ENCODE assay signal across 15 cellular contexts in genomic region chr15:31461911-31462480, GRCh38.
DNase-seq lines count a peak whose midpoint lies in the region; ATAC-seq and TF ChIP-seq lines count a peak whose summit lies in the region.
"Had no signal": no experiment of that assay in that cellular context is flagged by ENCODE, and none has a peak within 500 bp of the region (broad histone marks: within the 10 kb centered on the region; RNA-seq: fewer than 3 reads in every experiment).

No MANE protein-coding gene starts in this region.

- H2AFZ ChIP-seq in MM.1S (ENCODE audit: low read length): no peak overlapping the region
- no peak overlapping the region for H2AFZ ChIP-seq in fibroblast of lung (ENCODE audit: low read length)

- TF ChIP-seq CTCF in MM.1S (IDR thresholded peaks at IDR 0.05; ENCODE audit: low read length): peak; percentile 22
- peak; percentile 27 to 34 for TF ChIP-seq CTCF in fibroblast of lung (conservative IDR thresholded peaks at IDR 0.05 in 1 of 2, IDR thresholded peaks at IDR 0.05 in 1 of 2; ENCODE audit: low read depth in 1 of 2, low read length in 2 of 2)
- TF ChIP-seq CTCF in gastroesophageal sphincter (IDR thresholded peaks at IDR 0.05): no peak

- no peak overlapping the region for H3K9ac ChIP-seq in MM.1S (ENCODE audit: low read length)
- H3K9ac ChIP-seq in fibroblast of lung (ENCODE audit: insufficient read depth, low read length): no peak overlapping the region

- ATAC-seq in sciatic nerve (no peak), gastroesophageal sphincter (no peak), HG03460 (IDR thresholded peaks at IDR 0.05; ENCODE audit: unreplicated experiment) (no peak), GM18909 (IDR thresholded peaks at IDR 0.05; ENCODE audit: poor library complexity, unreplicated experiment) (no peak)
- ATAC-seq: naive thymus-derived CD8-positive, alpha-beta T cell; T-cell had no signal

- H3K9me3 ChIP-seq in MM.1S (replicated peaks; ENCODE audit: insufficient read depth, low read length) (no peaks in the 10 kb centered on the region), fibroblast of lung (ENCODE audit: control insufficient read depth, insufficient read depth, low read depth, low read length) (no peaks in the 10 kb centered on the region), gastroesophageal sphincter (no peaks in the 10 kb centered on the region)
- H3K9me3 ChIP-seq: transverse colon had no signal

- H3F3A ChIP-seq in MM.1S (ENCODE audit: insufficient read depth, low read length): peaks cover 16% of the 10 kb centered on the region

- H3K4me2 ChIP-seq in MM.1S (ENCODE audit: low read depth, low read length) (no peak overlapping the region), fibroblast of lung (ENCODE audit: extremely low read depth, insufficient read depth, low read length) (no peak overlapping the region)

- H3K27me3 ChIP-seq in MM.1S (replicated peaks; ENCODE audit: insufficient read depth, low read length) (no peaks in the 10 kb centered on the region), fibroblast of lung (ENCODE audit: control insufficient read depth, insufficient read depth, low read length) (peaks cover 6% of the 10 kb centered on the region), gastroesophageal sphincter (peaks cover 13% of the 10 kb centered on the region)
- H3K27me3 ChIP-seq: transverse colon had no signal

- H3K4me1 ChIP-seq in MM.1S (ENCODE audit: low read length) (peaks cover 15% of the 10 kb centered on the region), fibroblast of lung (ENCODE audit: control insufficient read depth, extremely low read depth, insufficient read depth, low read length) (peaks cover 7% of the 10 kb centered on the region), gastroesophageal sphincter (no peaks in the 10 kb centered on the region)

- no peak for TF ChIP-seq POLR2A in gastroesophageal sphincter (IDR thresholded peaks at IDR 0.05)

- no peaks in the 10 kb centered on the region for H3K9me2 ChIP-seq in MM.1S (replicated peaks; ENCODE audit: insufficient read depth, low read length)

- WGBS in gastroesophageal sphincter (ENCODE audit: low coverage in 1 of 2), 2 donors: 80 to 100% methylated on average over 1 to 4 of the region's 9 CpGs

- H3K79me2 ChIP-seq in MM.1S (ENCODE audit: low read length): no peaks in the 10 kb centered on the region
- no peaks in the 10 kb centered on the region for H3K79me2 ChIP-seq in fibroblast of lung (ENCODE audit: control insufficient read depth, insufficient read depth, low read length)

- H3K36me3 ChIP-seq in MM.1S (replicated peaks; ENCODE audit: insufficient read depth, low read length) (no peaks in the 10 kb centered on the region), fibroblast of lung (ENCODE audit: control insufficient read depth, insufficient read depth, low read length) (no peaks in the 10 kb centered on the region), gastroesophageal sphincter (no peaks in the 10 kb centered on the region)
- H3K36me3 ChIP-seq: transverse colon had no signal

- TF ChIP-seq EP300 in gastroesophageal sphincter (IDR thresholded peaks at IDR 0.05): no peak

- no peaks in the 10 kb centered on the region for H4K20me1 ChIP-seq in MM.1S (ENCODE audit: insufficient read depth, low read length)
- H4K20me1 ChIP-seq in fibroblast of lung (ENCODE audit: control insufficient read depth, extremely low read depth, insufficient read depth, low read length): no peaks in the 10 kb centered on the region

- DNase-seq in SKM-1 treated with dmso at 0.1 percent for 144 hours (lab: John Stamatoyannopoulos, UW; ENCODE audit: unreplicated experiment) (peak; percentile 11), SKM-1 (lab: John Stamatoyannopoulos, UW; ENCODE audit: unreplicated experiment) (no peak), MM.1S (no peak), fibroblast of lung (ENCODE audit: low read depth in 2 of 2) (no peak), sciatic nerve (ENCODE audit: low spot score) (peak; percentile 26)
- DNase-seq: activated CD4-positive, alpha-beta T cell treated with anti-CD3 and anti-CD28 coated beads, Interleukin-2, amount 10 ng/mL, durations not matched to agents 7 days and 5 days; activated naive CD4-positive, alpha-beta T cell treated with Interleukin-2 at 50 U/mL for 16 hours; cerebellar nuclear complex; HCEC 1CT; T-cell; transverse colon had no signal

- H3K4me3 ChIP-seq in MM.1S (ENCODE audit: low read length) (no peak overlapping the region), fibroblast of lung (replicated peaks in 1 of 4; ENCODE audit: control extremely low read depth in 1 of 4, insufficient read depth in 1 of 4, low read depth in 3 of 4, low read length in 4 of 4) (no peak overlapping the region), gastroesophageal sphincter (no peak overlapping the region)
- H3K4me3 ChIP-seq: transverse colon had no signal

- intact Hi-C loops in sciatic nerve (cut with DNase I): no loop called here

- no peak overlapping the region for H3K27ac ChIP-seq in MM.1S (ENCODE audit: low read length)
- no peak overlapping the region for H3K27ac ChIP-seq in fibroblast of lung (ENCODE audit: insufficient read depth, low read length)
- H3K27ac ChIP-seq in gastroesophageal sphincter: no peak overlapping the region

Comparison
In these comparisons a context has a peak if more than half of its experiments do, and no peak if none do; other contexts are left out.
1. DNase-seq: peak in SKM-1 treated with dmso at 0.1 percent for 144 hours (single experiment) and sciatic nerve (single experiment); none in SKM-1 (single experiment), MM.1S (single experiment) and fibroblast of lung (0 of 2).
2. CTCF ChIP-seq: peak in MM.1S (single experiment) and fibroblast of lung (2 of 2); none in gastroesophageal sphincter (0 of 4).